ENCODE assay signal across 1 cellular context in the genomic region with DNA sequence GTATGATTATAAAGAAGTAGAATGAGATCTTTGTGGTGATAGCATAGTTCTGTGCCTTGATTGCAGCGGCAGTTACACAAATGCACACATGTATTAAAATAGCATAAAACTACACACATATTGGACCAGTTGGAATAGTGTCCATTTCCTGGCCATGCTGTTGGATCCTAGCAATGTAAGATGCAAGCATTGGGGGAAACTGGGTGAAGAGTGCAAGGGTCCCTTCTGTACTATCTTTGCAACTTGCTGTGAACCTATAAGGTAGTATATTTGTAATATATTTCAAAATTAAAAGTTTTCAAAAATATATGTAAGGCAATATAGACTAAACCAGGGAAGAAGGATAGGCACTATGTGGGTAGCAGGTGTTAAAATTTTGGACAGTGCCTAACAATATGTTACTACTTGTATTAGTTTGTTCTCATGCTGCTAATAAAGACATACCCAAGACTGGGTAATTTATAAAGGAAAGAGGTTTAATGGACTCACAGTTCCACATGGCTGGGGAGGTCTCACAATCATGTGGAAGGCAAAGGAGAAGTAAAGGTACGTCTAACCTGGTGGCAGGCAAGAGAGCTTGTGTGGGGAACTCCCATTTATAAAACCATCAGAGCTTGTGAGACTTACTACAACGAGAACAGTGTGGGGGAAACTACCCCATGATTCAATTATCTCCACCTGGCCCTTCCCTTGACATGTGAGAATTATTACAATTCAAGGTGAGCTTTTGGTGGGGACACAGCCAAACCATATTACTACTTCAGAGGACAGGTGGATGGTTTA.
TF ChIP-seq lines count a peak whose summit lies in the region.

No MANE protein-coding gene starts in this region.

TF ChIP-seq in GM12878, 131 proteins besides CTCF, POLR2A, EP300 and RAD21:
- no peak for TF ChIP-seq SUZ12 (IDR thresholded peaks at IDR 0.05; ENCODE audit: unreplicated experiment)
